Comparison of ENCODE assay signal across 1 cellular context in genomic region chr10:128210215-128211063, GRCh38.
TF ChIP-seq lines count a peak whose summit lies in the region.

No MANE protein-coding gene starts in this region.

TF ChIP-seq in HEK293, 187 proteins besides CTCF, POLR2A, EP300 and RAD21 (continued from another document and continues in another):
- TF ChIP-seq ZBTB49 (tag by site-specific recombination; IDR thresholded peaks at IDR 0.05; ENCODE audit: low read depth) (no peak), ZNF654 (tag by site-specific recombination; IDR thresholded peaks at IDR 0.05; ENCODE audit: low read depth) (no peak), SP3 (tag by site-specific recombination; IDR thresholded peaks at IDR 0.05) (peak; percentile 42), ZBTB20 (tag by site-specific recombination; IDR thresholded peaks at IDR 0.05) (peak; percentile 67), ZNF274 (IDR thresholded peaks at IDR 0.05; ENCODE audit: low read length) (no peak), ZNF274 (tag by site-specific recombination; IDR thresholded peaks at IDR 0.05; ENCODE audit: borderline replicate concordance) (no peak), ZBTB8A (tag by site-specific recombination; IDR thresholded peaks at IDR 0.05) (0 out of 2 replicates have a peak, but pooled peaks have one; percentile 15), ZNF37A (tag by site-specific recombination; IDR thresholded peaks at IDR 0.05) (no peak), GLIS2 (tag by site-specific recombination; IDR thresholded peaks at IDR 0.05) (peak; percentile 71), ZFP69B (tag by site-specific recombination; IDR thresholded peaks at IDR 0.05) (peak; percentile 87), ZNF785 (tag by site-specific recombination; IDR thresholded peaks at IDR 0.05) (0 out of 2 replicates have a peak, but pooled peaks have one; percentile 53), ZBTB1 (tag by site-specific recombination; IDR thresholded peaks at IDR 0.05) (no peak), ZNF658 (tag by site-specific recombination; IDR thresholded peaks at IDR 0.05) (no peak), RBAK (tag by site-specific recombination; IDR thresholded peaks at IDR 0.05) (no peak), ZBTB21 (tag by site-specific recombination; IDR thresholded peaks at IDR 0.05) (no peak), KLF7 (tag by site-specific recombination; IDR thresholded peaks at IDR 0.05; ENCODE audit: borderline replicate concordance) (no peak), ZNF585B (tag by site-specific recombination; IDR thresholded peaks at IDR 0.05) (no peak), ZNF560 (tag by site-specific recombination; IDR thresholded peaks at IDR 0.05; ENCODE audit: borderline replicate concordance) (no peak), PATZ1 (tag by site-specific recombination; IDR thresholded peaks at IDR 0.05) (peak; percentile 52), ZNF433 (tag by site-specific recombination; IDR thresholded peaks at IDR 0.05; ENCODE audit: low read depth) (no peak), ZNF830 (tag by site-specific recombination; IDR thresholded peaks at IDR 0.05; ENCODE audit: low read depth) (no peak), ZSCAN16 (tag by site-specific recombination; IDR thresholded peaks at IDR 0.05) (no peak), ZNF19 (tag by site-specific recombination; IDR thresholded peaks at IDR 0.05; ENCODE audit: low read depth) (no peak), ZNF140 (tag by site-specific recombination; IDR thresholded peaks at IDR 0.05) (no peak), ZNF624 (tag by site-specific recombination; IDR thresholded peaks at IDR 0.05) (no peak), ZNF266 (tag by site-specific recombination; IDR thresholded peaks at IDR 0.05; ENCODE audit: low read depth) (no peak), ZNF121 (tag by site-specific recombination; IDR thresholded peaks at IDR 0.05) (no peak), HOXD13 (CRISPR knock-in tag; IDR thresholded peaks at IDR 0.05; ENCODE audit: borderline replicate concordance) (no peak), ZNF558 (tag by site-specific recombination; IDR thresholded peaks at IDR 0.05) (no peak), ZNF324 (tag by site-specific recombination; IDR thresholded peaks at IDR 0.05) (no peak), ZNF747 (tag by site-specific recombination; IDR thresholded peaks at IDR 0.05) (no peak)
- TF ChIP-seq, protein P1, sequence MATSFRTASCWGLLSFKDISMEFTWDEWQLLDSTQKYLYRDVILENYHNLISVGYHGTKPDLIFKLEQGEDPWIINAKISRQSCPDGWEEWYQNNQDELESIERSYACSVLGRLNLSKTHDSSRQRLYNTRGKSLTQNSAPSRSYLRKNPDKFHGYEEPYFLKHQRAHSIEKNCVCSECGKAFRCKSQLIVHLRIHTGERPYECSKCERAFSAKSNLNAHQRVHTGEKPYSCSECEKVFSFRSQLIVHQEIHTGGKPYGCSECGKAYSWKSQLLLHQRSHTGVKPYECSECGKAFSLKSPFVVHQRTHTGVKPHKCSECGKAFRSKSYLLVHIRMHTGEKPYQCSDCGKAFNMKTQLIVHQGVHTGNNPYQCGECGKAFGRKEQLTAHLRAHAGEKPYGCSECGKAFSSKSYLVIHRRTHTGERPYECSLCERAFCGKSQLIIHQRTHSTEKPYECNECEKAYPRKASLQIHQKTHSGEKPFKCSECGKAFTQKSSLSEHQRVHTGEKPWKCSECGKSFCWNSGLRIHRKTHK (tag by site-specific recombination; IDR thresholded peaks at IDR 0.05), result no peak
- TF ChIP-seq, protein P2, sequence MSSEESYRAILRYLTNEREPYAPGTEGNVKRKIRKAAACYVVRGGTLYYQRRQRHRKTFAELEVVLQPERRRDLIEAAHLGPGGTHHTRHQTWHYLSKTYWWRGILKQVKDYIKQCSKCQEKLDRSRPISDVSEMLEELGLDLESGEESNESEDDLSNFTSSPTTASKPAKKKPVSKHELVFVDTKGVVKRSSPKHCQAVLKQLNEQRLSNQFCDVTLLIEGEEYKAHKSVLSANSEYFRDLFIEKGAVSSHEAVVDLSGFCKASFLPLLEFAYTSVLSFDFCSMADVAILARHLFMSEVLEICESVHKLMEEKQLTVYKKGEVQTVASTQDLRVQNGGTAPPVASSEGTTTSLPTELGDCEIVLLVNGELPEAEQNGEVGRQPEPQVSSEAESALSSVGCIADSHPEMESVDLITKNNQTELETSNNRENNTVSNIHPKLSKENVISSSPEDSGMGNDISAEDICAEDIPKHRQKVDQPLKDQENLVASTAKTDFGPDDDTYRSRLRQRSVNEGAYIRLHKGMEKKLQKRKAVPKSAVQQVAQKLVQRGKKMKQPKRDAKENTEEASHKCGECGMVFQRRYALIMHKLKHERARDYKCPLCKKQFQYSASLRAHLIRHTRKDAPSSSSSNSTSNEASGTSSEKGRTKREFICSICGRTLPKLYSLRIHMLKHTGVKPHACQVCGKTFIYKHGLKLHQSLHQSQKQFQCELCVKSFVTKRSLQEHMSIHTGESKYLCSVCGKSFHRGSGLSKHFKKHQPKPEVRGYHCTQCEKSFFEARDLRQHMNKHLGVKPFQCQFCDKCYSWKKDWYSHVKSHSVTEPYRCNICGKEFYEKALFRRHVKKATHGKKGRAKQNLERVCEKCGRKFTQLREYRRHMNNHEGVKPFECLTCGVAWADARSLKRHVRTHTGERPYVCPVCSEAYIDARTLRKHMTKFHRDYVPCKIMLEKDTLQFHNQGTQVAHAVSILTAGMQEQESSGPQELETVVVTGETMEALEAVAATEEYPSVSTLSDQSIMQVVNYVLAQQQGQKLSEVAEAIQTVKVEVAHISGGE (tag by site-specific recombination; conservative IDR thresholded peaks at IDR 0.05; ENCODE audit: low read depth), result peak; percentile 44; the same call in 1 of the 2 replicates
- TF ChIP-seq, protein P3, sequence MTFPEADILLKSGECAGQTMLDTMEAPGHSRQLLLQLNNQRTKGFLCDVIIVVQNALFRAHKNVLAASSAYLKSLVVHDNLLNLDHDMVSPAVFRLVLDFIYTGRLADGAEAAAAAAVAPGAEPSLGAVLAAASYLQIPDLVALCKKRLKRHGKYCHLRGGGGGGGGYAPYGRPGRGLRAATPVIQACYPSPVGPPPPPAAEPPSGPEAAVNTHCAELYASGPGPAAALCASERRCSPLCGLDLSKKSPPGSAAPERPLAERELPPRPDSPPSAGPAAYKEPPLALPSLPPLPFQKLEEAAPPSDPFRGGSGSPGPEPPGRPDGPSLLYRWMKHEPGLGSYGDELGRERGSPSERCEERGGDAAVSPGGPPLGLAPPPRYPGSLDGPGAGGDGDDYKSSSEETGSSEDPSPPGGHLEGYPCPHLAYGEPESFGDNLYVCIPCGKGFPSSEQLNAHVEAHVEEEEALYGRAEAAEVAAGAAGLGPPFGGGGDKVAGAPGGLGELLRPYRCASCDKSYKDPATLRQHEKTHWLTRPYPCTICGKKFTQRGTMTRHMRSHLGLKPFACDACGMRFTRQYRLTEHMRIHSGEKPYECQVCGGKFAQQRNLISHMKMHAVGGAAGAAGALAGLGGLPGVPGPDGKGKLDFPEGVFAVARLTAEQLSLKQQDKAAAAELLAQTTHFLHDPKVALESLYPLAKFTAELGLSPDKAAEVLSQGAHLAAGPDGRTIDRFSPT (tag by site-specific recombination; IDR thresholded peaks at IDR 0.05), result no peak
- TF ChIP-seq, protein P4, sequence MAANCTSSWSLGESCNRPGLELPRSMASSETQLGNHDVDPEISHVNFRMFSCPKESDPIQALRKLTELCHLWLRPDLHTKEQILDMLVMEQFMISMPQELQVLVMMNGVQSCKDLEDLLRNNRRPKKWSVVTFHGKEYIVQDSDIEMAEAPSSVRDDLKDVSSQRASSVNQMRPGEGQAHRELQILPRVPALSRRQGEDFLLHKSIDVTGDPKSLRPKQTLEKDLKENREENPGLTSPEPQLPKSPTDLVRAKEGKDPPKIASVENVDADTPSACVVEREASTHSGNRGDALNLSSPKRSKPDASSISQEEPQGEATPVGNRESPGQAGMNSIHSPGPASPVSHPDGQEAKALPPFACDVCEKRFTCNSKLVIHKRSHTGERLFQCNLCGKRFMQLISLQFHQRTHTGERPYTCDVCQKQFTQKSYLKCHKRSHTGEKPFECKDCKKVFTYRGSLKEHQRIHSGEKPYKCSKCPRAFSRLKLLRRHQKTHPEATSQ (tag by site-specific recombination; IDR thresholded peaks at IDR 0.05), result 0 out of 2 replicates have a peak, but pooled peaks have one; percentile 59
- TF ChIP-seq, protein P5, sequence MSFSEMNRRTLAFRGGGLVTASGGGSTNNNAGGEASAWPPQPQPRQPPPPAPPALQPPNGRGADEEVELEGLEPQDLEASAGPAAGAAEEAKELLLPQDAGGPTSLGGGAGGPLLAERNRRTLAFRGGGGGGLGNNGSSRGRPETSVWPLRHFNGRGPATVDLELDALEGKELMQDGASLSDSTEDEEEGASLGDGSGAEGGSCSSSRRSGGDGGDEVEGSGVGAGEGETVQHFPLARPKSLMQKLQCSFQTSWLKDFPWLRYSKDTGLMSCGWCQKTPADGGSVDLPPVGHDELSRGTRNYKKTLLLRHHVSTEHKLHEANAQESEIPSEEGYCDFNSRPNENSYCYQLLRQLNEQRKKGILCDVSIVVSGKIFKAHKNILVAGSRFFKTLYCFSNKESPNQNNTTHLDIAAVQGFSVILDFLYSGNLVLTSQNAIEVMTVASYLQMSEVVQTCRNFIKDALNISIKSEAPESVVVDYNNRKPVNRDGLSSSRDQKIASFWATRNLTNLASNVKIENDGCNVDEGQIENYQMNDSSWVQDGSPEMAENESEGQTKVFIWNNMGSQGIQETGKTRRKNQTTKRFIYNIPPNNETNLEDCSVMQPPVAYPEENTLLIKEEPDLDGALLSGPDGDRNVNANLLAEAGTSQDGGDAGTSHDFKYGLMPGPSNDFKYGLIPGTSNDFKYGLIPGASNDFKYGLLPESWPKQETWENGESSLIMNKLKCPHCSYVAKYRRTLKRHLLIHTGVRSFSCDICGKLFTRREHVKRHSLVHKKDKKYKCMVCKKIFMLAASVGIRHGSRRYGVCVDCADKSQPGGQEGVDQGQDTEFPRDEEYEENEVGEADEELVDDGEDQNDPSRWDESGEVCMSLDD (tag by site-specific recombination; IDR thresholded peaks at IDR 0.05), result 0 out of 2 replicates have a peak, but pooled peaks have one; percentile 26
- TF ChIP-seq, protein P6, sequence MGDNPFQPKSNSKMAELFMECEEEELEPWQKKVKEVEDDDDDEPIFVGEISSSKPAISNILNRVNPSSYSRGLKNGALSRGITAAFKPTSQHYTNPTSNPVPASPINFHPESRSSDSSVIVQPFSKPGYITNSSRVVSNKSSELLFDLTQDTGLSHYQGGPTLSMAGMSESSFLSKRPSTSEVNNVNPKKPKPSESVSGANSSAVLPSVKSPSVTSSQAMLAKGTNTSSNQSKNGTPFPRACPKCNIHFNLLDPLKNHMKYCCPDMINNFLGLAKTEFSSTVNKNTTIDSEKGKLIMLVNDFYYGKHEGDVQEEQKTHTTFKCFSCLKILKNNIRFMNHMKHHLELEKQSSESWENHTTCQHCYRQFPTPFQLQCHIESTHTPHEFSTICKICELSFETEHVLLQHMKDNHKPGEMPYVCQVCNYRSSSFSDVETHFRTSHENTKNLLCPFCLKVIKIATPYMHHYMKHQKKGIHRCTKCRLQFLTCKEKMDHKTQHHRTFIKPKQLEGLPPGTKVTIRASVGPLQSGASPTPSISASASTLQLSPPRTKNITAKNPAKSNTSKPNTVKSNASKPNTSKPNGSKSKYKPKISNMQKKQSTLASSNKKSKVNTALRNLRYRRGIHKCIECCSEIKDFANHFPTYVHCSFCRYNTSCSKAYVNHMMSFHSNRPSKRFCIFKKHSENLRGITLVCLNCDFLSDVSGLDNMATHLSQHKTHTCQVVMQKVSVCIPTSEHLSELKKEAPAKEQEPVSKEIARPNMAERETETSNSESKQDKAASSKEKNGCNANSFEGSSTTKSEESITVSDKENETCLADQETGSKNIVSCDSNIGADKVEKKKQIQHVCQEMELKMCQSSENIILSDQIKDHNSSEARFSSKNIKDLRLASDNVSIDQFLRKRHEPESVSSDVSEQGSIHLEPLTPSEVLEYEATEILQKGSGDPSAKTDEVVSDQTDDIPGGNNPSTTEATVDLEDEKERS (tag by site-specific recombination; IDR thresholded peaks at IDR 0.05), result no peak
- TF ChIP-seq, protein P7, sequence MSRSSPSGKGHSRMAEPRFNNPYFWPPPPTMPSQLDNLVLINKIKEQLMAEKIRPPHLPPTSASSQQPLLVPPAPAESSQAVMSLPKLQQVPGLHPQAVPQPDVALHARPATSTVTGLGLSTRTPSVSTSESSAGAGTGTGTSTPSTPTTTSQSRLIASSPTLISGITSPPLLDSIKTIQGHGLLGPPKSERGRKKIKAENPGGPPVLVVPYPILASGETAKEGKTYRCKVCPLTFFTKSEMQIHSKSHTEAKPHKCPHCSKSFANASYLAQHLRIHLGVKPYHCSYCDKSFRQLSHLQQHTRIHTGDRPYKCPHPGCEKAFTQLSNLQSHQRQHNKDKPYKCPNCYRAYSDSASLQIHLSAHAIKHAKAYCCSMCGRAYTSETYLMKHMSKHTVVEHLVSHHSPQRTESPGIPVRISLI (tag by site-specific recombination; IDR thresholded peaks at IDR 0.05), result no peak
- TF ChIP-seq, protein P8, sequence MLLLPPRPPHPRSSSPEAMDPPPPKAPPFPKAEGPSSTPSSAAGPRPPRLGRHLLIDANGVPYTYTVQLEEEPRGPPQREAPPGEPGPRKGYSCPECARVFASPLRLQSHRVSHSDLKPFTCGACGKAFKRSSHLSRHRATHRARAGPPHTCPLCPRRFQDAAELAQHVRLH (tag by site-specific recombination; IDR thresholded peaks at IDR 0.05), result no peak
